ENCODE assay signal across 8 cellular contexts in the genomic region with DNA sequence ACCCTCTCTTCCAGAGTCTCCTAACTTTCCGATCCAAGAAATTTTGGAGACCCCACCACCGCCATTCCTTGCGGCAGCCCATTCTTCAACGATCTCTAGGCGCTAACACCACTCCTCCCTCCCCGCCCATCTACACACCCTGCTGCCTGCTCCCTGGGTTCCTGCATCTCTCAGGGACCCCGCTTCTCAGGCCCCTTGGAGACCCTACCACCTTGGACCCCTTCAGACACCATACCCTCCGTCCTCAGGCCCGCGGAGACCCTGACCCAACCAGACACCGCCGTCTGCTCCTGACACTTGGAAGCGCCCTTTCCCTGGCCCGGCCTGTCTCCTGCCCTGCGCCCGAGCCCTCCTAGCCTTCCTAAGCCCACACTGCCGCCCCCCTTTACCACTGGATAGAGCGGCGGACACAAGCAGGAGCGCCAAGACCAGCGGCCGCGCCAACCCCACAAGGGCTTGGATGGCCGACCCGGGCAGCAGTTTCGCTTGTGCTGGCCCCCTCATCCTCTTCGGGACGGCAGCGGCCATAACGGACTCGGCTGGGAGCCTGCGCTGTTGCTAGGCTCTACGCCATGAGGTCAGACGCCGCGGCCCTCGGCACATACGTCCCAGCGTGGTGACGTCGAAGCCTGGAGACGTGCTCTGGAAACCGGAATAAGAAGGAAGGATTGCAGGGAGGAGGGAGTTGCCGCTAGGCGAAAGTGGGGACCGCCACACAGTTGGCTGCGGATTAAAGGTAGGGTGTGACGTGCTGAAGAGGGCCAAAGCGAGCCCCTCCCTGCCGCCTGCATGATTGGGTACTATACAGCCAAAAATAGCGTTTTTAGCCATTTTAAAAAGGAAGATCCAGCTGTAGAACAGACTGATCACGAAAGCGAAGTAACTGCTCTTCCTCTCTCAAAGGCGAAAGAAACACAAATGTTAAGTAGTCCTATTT. TPM values are rescaled to one million over a fixed set of nuclear protein-coding genes. Genes with fewer than 3 reads are reported as not detected.
DNase-seq lines count a peak whose midpoint lies in the region; ATAC-seq and TF ChIP-seq lines count a peak whose summit lies in the region.

Gene C5orf15 (minus strand): TSS at position 569 of the 937 bp plus-strand sequence. CDS start 41 bp downstream, at position 528.

- H3K27ac Mint-ChIP-seq in dendritic cell treated with granulocyte-macrophage colony-stimulating factor and Interleukin-4, amounts not matched to agents 40 ng/mL and 50 ng/mL, for 4 days = peak within 1 kb of the TSS; percentile 97

- peak; percentile 88 for DNase-seq in NCI-H748 treated with DMSO at 0.1 percent for 48 hours (lab: John Stamatoyannopoulos, UW)
- DNase-seq in activated CD4-positive, alpha-beta T cell treated with anti-CD3 and anti-CD28 coated beads, Interleukin-2, amount 50 U/mL, for 24 hours (ENCODE audit: low read depth in 1 of 2, low spot score in 1 of 2) = peak; percentile 76 to 87
- peak; percentile 96 for DNase-seq in left lobe of liver (ENCODE audit: low spot score)
- peak; percentile 84 for DNase-seq in stimulated activated CD4-positive, alpha-beta T cell treated with anti-CD3 and anti-CD28 coated beads, Interleukin-2, amount 100 ng/mL, for 4 hours (ENCODE audit: low read depth)

- H3K4me1 Mint-ChIP-seq in dendritic cell treated with granulocyte-macrophage colony-stimulating factor and Interleukin-4, amounts not matched to agents 40 ng/mL and 50 ng/mL, for 4 days (ENCODE audit: low read depth) = peaks cover 29% of the 10 kb centered on the region

- TF ChIP-seq CTCF in C4-2B (conservative IDR thresholded peaks at IDR 0.05) = no peak

- no peaks in the 10 kb centered on the region for H3K9me3 Mint-ChIP-seq in dendritic cell treated with granulocyte-macrophage colony-stimulating factor and Interleukin-4, amounts not matched to agents 40 ng/mL and 50 ng/mL, for 4 days

- peaks cover 37% of the 10 kb centered on the region for H3K36me3 Mint-ChIP-seq in dendritic cell treated with granulocyte-macrophage colony-stimulating factor and Interleukin-4, amounts not matched to agents 40 ng/mL and 50 ng/mL, for 4 days (ENCODE audit: low read depth)

- peak within 1 kb of the TSS; percentile 90 for H3K4me3 Mint-ChIP-seq in dendritic cell treated with granulocyte-macrophage colony-stimulating factor and Interleukin-4, amounts not matched to agents 40 ng/mL and 50 ng/mL, for 4 days

- H3K27me3 Mint-ChIP-seq in dendritic cell treated with granulocyte-macrophage colony-stimulating factor and Interleukin-4, amounts not matched to agents 40 ng/mL and 50 ng/mL, for 4 days = no peaks in the 10 kb centered on the region

- peak within 1 kb of the TSS; percentile 77 for H3K27ac ChIP-seq in C4-2B

- ATAC-seq in GM19372 (IDR thresholded peaks at IDR 0.05; ENCODE audit: low read depth, unreplicated experiment) (peak; percentile 98), HG03558 (IDR thresholded peaks at IDR 0.05; ENCODE audit: extremely low read depth, unreplicated experiment) (peak; percentile 93), left lobe of liver (peak; percentile 94)

- intact Hi-C loops in dendritic cell treated with granulocyte-macrophage colony-stimulating factor and Interleukin-4, amounts not matched to agents 40 ng/mL and 50 ng/mL, for 4 days (cut with micrococcal nuclease) = loop anchor here (1.0 kb wide), 1 partner anchor 36 kb away; the partner anchor contains the start of gene VDAC1

RNA-seq across cellular contexts. Expression of gene C5orf15, which starts in this region (rescaled TPM):
- 15.2 TPM for total RNA-seq in left lobe of liver

Comparison
In these comparisons a context has a peak if more than half of its experiments do, and no peak if none do; other contexts are left out.
1. Peak in every context shown above with its lines: DNase-seq, ATAC-seq and H3K27ac ChIP-seq.